8 cellular contexts compared by ENCODE assay signal in the genomic region with DNA sequence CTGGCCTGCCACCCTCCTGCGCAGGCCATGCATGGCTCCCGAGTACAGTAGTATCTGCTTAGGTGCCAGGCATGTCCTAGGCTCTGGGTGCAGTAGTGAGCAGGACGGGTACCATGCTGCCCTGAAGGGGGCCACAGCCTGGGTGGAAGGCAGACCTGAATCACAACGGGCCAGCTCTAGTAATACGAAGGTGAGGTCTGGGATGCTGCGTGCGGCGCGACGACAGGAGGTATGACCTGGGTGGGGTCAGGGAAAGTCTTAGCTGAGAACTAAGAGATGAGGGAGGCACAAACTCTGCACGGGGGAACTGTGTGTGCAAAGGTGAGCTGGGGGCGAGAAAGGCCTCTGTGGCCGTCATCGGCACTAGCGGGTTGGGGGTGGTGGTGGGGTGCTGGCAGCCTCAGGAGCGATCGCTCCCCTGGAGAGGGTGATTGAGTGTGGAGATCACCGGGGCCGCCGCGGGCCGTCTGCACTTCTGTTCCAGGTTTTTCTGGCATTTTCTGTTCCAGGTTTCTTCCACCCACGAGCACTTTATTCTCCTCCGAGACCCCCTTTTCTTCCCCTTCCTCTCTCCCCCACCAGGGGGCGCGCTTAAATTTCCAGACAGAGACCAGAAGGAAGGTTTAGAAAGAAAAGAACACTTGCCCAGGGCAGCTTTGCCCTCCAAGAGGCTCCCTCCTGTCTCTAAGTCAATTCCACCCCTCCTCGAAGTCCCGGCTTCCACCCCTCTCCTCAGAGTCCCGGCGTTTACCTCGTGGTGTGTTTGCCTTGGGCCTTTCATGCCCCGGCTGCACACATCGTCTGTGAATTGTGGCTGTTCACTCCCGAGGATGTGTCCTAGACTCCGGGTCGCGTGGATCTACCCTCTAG.
DNase-seq lines count a peak whose midpoint lies in the region; ATAC-seq and TF ChIP-seq lines count a peak whose summit lies in the region.

No MANE protein-coding gene starts in this region.

- no peak overlapping the region for H3K9ac ChIP-seq in MM.1S (ENCODE audit: low read length)

- H3K4me2 ChIP-seq in DOHH2 (ENCODE audit: low read length) = no peak overlapping the region
- no peak overlapping the region; the same call in 1 of the 2 replicates for H3K4me2 ChIP-seq in MM.1S (ENCODE audit: low read depth, low read length)

- H3K9me2 ChIP-seq in DOHH2 (replicated peaks; ENCODE audit: control insufficient read depth, low read length) (no peaks in the 10 kb centered on the region), MM.1S (replicated peaks; ENCODE audit: insufficient read depth, low read length) (no peaks in the 10 kb centered on the region)

- H4K20me1 ChIP-seq in DOHH2 (ENCODE audit: control insufficient read depth, insufficient read depth, low read depth, low read length) (no peaks in the 10 kb centered on the region), MM.1S (ENCODE audit: insufficient read depth, low read length) (no peaks in the 10 kb centered on the region)

- H3K4me1 ChIP-seq in DOHH2 (ENCODE audit: control insufficient read depth, low read length) (no peaks in the 10 kb centered on the region), MM.1S (ENCODE audit: low read length) (no peaks in the 10 kb centered on the region)

- no peak overlapping the region for H3K27ac ChIP-seq in DOHH2 (ENCODE audit: low read depth, low read length)
- H3K27ac ChIP-seq in MM.1S (ENCODE audit: low read length) = no peak overlapping the region

- DNase-seq in MM.1S (peak; percentile 36), T-helper 22 cell (ENCODE audit: low read depth) (peak; percentile 17), astrocyte of the cerebellum (ENCODE audit: low read depth) (no peak), inferior parietal cortex (ENCODE audit: extremely low spot score) (peak; percentile 67), AG08395 (ENCODE audit: low spot score) (no peak)
- DNase-seq in stimulated activated CD4-positive, alpha-beta T cell treated with anti-CD3 and anti-CD28 coated beads, Interleukin-1b, Interleukin-23, amount 100 ng/mL, for 48 hours = peak; percentile 69

- H3K36me3 ChIP-seq in DOHH2 (ENCODE audit: control insufficient read depth, low read length) = no peaks in the 10 kb centered on the region
- H3K36me3 ChIP-seq in MM.1S (replicated peaks; ENCODE audit: insufficient read depth, low read length) = no peaks in the 10 kb centered on the region

- H2AFZ ChIP-seq in MM.1S (ENCODE audit: low read length) = peak overlapping the region; percentile 24; the same call in 1 of the 2 replicates

- peaks cover 11% of the 10 kb centered on the region for H3K27me3 ChIP-seq in DOHH2 (ENCODE audit: control insufficient read depth, low read length)
- no peaks in the 10 kb centered on the region for H3K27me3 ChIP-seq in MM.1S (replicated peaks; ENCODE audit: insufficient read depth, low read length)

- H3F3A ChIP-seq in DOHH2 (ENCODE audit: control insufficient read depth, insufficient read depth) (no peaks in the 10 kb centered on the region), MM.1S (ENCODE audit: insufficient read depth, low read length) (no peaks in the 10 kb centered on the region)

- TF ChIP-seq CTCF in DOHH2 (IDR thresholded peaks at IDR 0.05; ENCODE audit: low read depth, low read length, poor library complexity, severe bottlenecking) (peak; percentile 87), MM.1S (IDR thresholded peaks at IDR 0.05; ENCODE audit: low read length) (peak; percentile 82), astrocyte of the cerebellum (IDR thresholded peaks at IDR 0.05; ENCODE audit: low read depth, low read length, missing control alignments) (peak; percentile 85)

- no peaks in the 10 kb centered on the region for H3K9me3 ChIP-seq in DOHH2 (ENCODE audit: control insufficient read depth, insufficient read depth, low read length)
- no peaks in the 10 kb centered on the region for H3K9me3 ChIP-seq in MM.1S (replicated peaks; ENCODE audit: insufficient read depth, low read length)

- no peak overlapping the region for H3K4me3 ChIP-seq in DOHH2 (ENCODE audit: low read length)
- no peak overlapping the region for H3K4me3 ChIP-seq in MM.1S (ENCODE audit: low read length)
- no peak overlapping the region for H3K4me3 ChIP-seq in astrocyte of the cerebellum (ENCODE audit: low read depth, low read length)

- in situ Hi-C loops in astrocyte of the cerebellum (cut with HindIII; ENCODE audit: low sequenced_read_pairs) = no loop called here

- ATAC-seq in HG02840 (IDR thresholded peaks at IDR 0.05; ENCODE audit: low FRiP score, unreplicated experiment) = no peak

- H3K79me2 ChIP-seq in DOHH2 (ENCODE audit: control insufficient read depth, low read length) (no peaks in the 10 kb centered on the region), MM.1S (ENCODE audit: low read length) (no peaks in the 10 kb centered on the region)

Comparison
In these comparisons a context has a peak if more than half of its experiments do, and no peak if none do; other contexts are left out.
1. DNase-seq: peak in MM.1S (single experiment), T-helper 22 cell (single experiment), inferior parietal cortex (single experiment) and stimulated activated CD4-positive, alpha-beta T cell treated with anti-CD3 and anti-CD28 coated beads, Interleukin-1b, Interleukin-23, amount 100 ng/mL, for 48 hours (single experiment); none in astrocyte of the cerebellum (single experiment) and AG08395 (single experiment).
2. Peak in every context shown above with its lines, with median percentiles within 50 percentile points of each other: CTCF ChIP-seq.